ENCODE assay signal across 8 cellular contexts in the genomic region with DNA sequence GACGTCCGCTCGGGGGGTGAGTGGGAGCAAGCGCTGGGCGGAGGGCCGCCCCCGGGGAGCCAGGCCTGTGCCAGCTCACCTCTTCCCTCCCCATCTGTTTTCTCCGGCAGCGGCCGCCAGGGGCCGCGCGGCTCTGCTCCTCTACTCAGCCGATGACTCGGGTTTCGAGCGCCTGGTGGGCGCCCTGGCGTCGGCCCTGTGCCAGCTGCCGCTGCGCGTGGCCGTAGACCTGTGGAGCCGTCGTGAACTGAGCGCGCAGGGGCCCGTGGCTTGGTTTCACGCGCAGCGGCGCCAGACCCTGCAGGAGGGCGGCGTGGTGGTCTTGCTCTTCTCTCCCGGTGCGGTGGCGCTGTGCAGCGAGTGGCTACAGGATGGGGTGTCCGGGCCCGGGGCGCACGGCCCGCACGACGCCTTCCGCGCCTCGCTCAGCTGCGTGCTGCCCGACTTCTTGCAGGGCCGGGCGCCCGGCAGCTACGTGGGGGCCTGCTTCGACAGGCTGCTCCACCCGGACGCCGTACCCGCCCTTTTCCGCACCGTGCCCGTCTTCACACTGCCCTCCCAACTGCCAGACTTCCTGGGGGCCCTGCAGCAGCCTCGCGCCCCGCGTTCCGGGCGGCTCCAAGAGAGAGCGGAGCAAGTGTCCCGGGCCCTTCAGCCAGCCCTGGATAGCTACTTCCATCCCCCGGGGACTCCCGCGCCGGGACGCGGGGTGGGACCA. TPM values are rescaled to one million over a fixed set of nuclear protein-coding genes. Genes with fewer than 3 reads are reported as not detected.
A peak's percentile ranks its signal among the peaks of the same experiment; 100 is the strongest.
DNase-seq lines count a peak whose midpoint lies in the region; ATAC-seq and TF ChIP-seq lines count a peak whose summit lies in the region.

No MANE protein-coding gene starts in this region.

- intact Hi-C loops in lower leg skin (cut with DNase I; ENCODE audit: low total_unique reads) = no loop called here

- H3K4me3 ChIP-seq in AG10803 (ENCODE audit: low read length) (peak overlapping the region; percentile 82), lower leg skin (ENCODE audit: low read depth, poor library complexity, severe bottlenecking) (peak overlapping the region; percentile 41)

- DNase-seq in AG10803 (ENCODE audit: low read depth) (peak; percentile 51), NCI-H345 (lab: John Stamatoyannopoulos, UW) (peak; percentile 73), dedifferentiated amniotic fluid mesenchymal stem cell (ENCODE audit: extremely low spot score) (peak; percentile 65), lower leg skin (ENCODE audit: low spot score in 2 of 2) (peak; percentile 69 to 97)
- peak; percentile 87 to 88 for DNase-seq in activated CD4-positive, alpha-beta T cell treated with anti-CD3 and anti-CD28 coated beads for 4 hours
- peak; percentile 88 to 93 for DNase-seq in stimulated activated CD4-positive, alpha-beta T cell treated with anti-CD3 and anti-CD28 coated beads, Interleukin-4, amount 100 ng/mL, for 4 hours

- TF ChIP-seq POLR2A in lower leg skin (IDR thresholded peaks at IDR 0.05) = no peak

- ATAC-seq in GM18868 (IDR thresholded peaks at IDR 0.05; ENCODE audit: unreplicated experiment) (peak; percentile 72), HG03095 (IDR thresholded peaks at IDR 0.05; ENCODE audit: unreplicated experiment) (peak; percentile 63)

- TF ChIP-seq CTCF in AG10803 (conservative IDR thresholded peaks at IDR 0.05; ENCODE audit: low read length) (peak; percentile 69), lower leg skin (IDR thresholded peaks at IDR 0.05) (no peak)

- 0 to 2% methylated on average over 19 to 35 of the region's 77 CpGs for WGBS in lower leg skin, 2 donors

RNA-seq across cellular contexts. Expression of gene CRELD1, which starts 0.6 kb away (rescaled TPM):
- 10 to 100 TPM; 16.1 to 58.8 (median 28.3) TPM for total RNA-seq in lower leg skin

RNA-seq across cellular contexts. Expression of gene IL17RC, which starts 16.1 kb away (rescaled TPM):
- 100 to 1,000 TPM in 3 of 4 donors, 10 to 100 TPM in 1; 95.5 to 155 (median 113) TPM for total RNA-seq in lower leg skin

RNA-seq across cellular contexts. Expression of gene PRRT3, which starts 19.2 kb away (rescaled TPM):
- 1 to 10 TPM; 3.2 to 6.4 (median 4.0) TPM for total RNA-seq in lower leg skin

RNA-seq across cellular contexts. Expression of gene IL17RE, which starts 30.4 kb away (rescaled TPM):
- 100 to 1,000 TPM in 1 of 4 donors, 10 to 100 TPM in 3; 71.1 to 117 (median 81.1) TPM for total RNA-seq in lower leg skin

RNA-seq across cellular contexts. Expression of gene JAGN1, which starts 42.6 kb away (rescaled TPM):
- 10 to 100 TPM; 39.2 to 70.6 (median 51.0) TPM for total RNA-seq in lower leg skin

Comparison
In these comparisons a context has a peak if more than half of its experiments do, and no peak if none do; other contexts are left out.
1. Peak in every context shown above with its lines: DNase-seq, ATAC-seq and H3K4me3 ChIP-seq.